10 cellular contexts compared by ENCODE assay signal in genomic region chr11:11584446-11584810, GRCh38. TPM values are rescaled to one million over a fixed set of nuclear protein-coding genes. Genes with fewer than 3 reads are reported as not detected.
DNase-seq lines count a peak whose midpoint lies in the region; ATAC-seq and TF ChIP-seq lines count a peak whose summit lies in the region.
"Had no signal": no experiment of that assay in that cellular context is flagged by ENCODE, and none has a peak within 500 bp of the region (broad histone marks: within the 10 kb centered on the region; RNA-seq: fewer than 3 reads in every experiment).

No MANE protein-coding gene starts in this region.

- 29 to 42% methylated on average over 7 of the region's 7 CpGs for WGBS in gastroesophageal sphincter (ENCODE audit: low coverage in 1 of 2), 2 donors
- 70 to 86% methylated on average over 7 of the region's 7 CpGs for WGBS in testis, 2 donors
- 83 to 85% methylated on average over 7 of the region's 7 CpGs for WGBS in sigmoid colon, 2 donors

- peak overlapping the region in 1 of 4 donors; percentile 28 for H3K27ac ChIP-seq in gastroesophageal sphincter
- no peak overlapping the region for H3K27ac ChIP-seq in testis
- H3K27ac ChIP-seq in sigmoid colon, result peak overlapping the region in 2 of 4 donors; percentile 47 to 70

- TF ChIP-seq POLR2A in gastroesophageal sphincter (IDR thresholded peaks at IDR 0.05) (no peak), testis (IDR thresholded peaks at IDR 0.05) (no peak), sigmoid colon (IDR thresholded peaks at IDR 0.05) (no peak)

- H3K9me3 ChIP-seq in gastroesophageal sphincter (no peaks in the 10 kb centered on the region), testis (no peaks in the 10 kb centered on the region), sigmoid colon (no peaks in the 10 kb centered on the region)

- no peaks in the 10 kb centered on the region for H3K36me3 ChIP-seq in gastroesophageal sphincter
- H3K36me3 ChIP-seq in testis (ENCODE audit: low read depth, missing control alignments), result no peaks in the 10 kb centered on the region
- no peaks in the 10 kb centered on the region for H3K36me3 ChIP-seq in sigmoid colon

- TF ChIP-seq CTCF in epithelial cell of proximal tubule (conservative IDR thresholded peaks at IDR 0.05; ENCODE audit: low read depth, low read length) (no peak), gastroesophageal sphincter (IDR thresholded peaks at IDR 0.05) (no peak), testis (IDR thresholded peaks at IDR 0.05) (no peak), sigmoid colon (IDR thresholded peaks at IDR 0.05) (no peak)

- H3K27me3 ChIP-seq in gastroesophageal sphincter (no peaks in the 10 kb centered on the region), testis (no peaks in the 10 kb centered on the region), sigmoid colon (no peaks in the 10 kb centered on the region)

- DNase-seq in EH (ENCODE audit: low read depth), result peak; percentile 83
- peak; percentile 50 for DNase-seq in NCI-H69 (lab: John Stamatoyannopoulos, UW)
- DNase-seq in epithelial cell of proximal tubule (ENCODE audit: low read depth), result peak; percentile 51
- peak; percentile 74 for DNase-seq in skeletal muscle cell (ENCODE audit: low read depth)
- no peak for DNase-seq in testis
- no peak for DNase-seq in sigmoid colon
- DNase-seq: GDM1, nucleus accumbens had no signal

- intact Hi-C loops in testis (cut with DNase I; ENCODE audit: low total_unique reads) (no loop called here), sigmoid colon (cut with DNase I) (no loop called here)

- peaks cover 0 to 80% (median 10%) of the 10 kb centered on the region in 3 donors for H3K4me1 ChIP-seq in gastroesophageal sphincter
- peaks cover 12% of the 10 kb centered on the region for H3K4me1 ChIP-seq in testis
- peaks cover 0 to 80% (median 52%) of the 10 kb centered on the region in 4 donors for H3K4me1 ChIP-seq in sigmoid colon

- ATAC-seq in gastroesophageal sphincter (no peak), GM18517 (IDR thresholded peaks at IDR 0.05; ENCODE audit: unreplicated experiment) (no peak)

- TF ChIP-seq EP300 in gastroesophageal sphincter (IDR thresholded peaks at IDR 0.05), result no peak
- no peak for TF ChIP-seq EP300 in sigmoid colon (IDR thresholded peaks at IDR 0.05)

- no peak overlapping the region for H3K4me3 ChIP-seq in epithelial cell of proximal tubule (ENCODE audit: low read depth, low read length)
- no peak overlapping the region for H3K4me3 ChIP-seq in skeletal muscle cell (ENCODE audit: low read depth, low read length)
- no peak overlapping the region for H3K4me3 ChIP-seq in gastroesophageal sphincter
- H3K4me3 ChIP-seq in testis, result no peak overlapping the region
- no peak overlapping the region for H3K4me3 ChIP-seq in sigmoid colon

RNA-seq across cellular contexts. Expression of gene GALNT18, which starts 37.4 kb away (rescaled TPM):
- total RNA-seq in epithelial cell of proximal tubule (7.0 and 7.8 TPM in 2 replicates), gastroesophageal sphincter (10 to 100 TPM; 16.0 to 65.6 (median 35.2) TPM), testis (100 to 1,000 TPM in 1 of 2 donors, 10 to 100 TPM in 1; 73.9 to 106 TPM), sigmoid colon (10 to 100 TPM; 34.9 to 48.6 (median 39.8) TPM)
- polyA plus RNA-seq in testis (ENCODE audit: insufficient read depth, low read depth, low replicate concordance) (39.2 TPM), sigmoid colon (10 to 100 TPM in 1 of 3 donors, 1 to 10 TPM in 1, under 1 TPM in 1; 0.92 to 11.1 (median 2.4) TPM)

Comparison
In these comparisons a context has a peak if more than half of its experiments do, and no peak if none do; other contexts are left out.
1. DNase-seq: peak in EH (single experiment), NCI-H69 (single experiment), epithelial cell of proximal tubule (single experiment) and skeletal muscle cell (single experiment); none in testis (single experiment) and sigmoid colon (single experiment).